Comparison of ENCODE assay signal across 8 cellular contexts in genomic region chr3:184727357-184728060, GRCh38.
DNase-seq lines count a peak whose midpoint lies in the region; ATAC-seq lines count a peak whose summit lies in the region.

No MANE protein-coding gene starts in this region.

- DNase-seq in AG20443 (ENCODE audit: low spot score) (peak; percentile 83), NCI-H226 (peak; percentile 58), medulla oblongata (ENCODE audit: extremely low spot score) (peak; percentile 89), substantia nigra (lab: John Stamatoyannopoulos, UW) (peak in 35 of 49 donors; percentile 7 to 70 (median 33))
- peak; percentile 20 to 40 for DNase-seq in activated CD4-positive, alpha-beta T cell treated with anti-CD3 and anti-CD28 coated beads for 4 hours
- peak; percentile 24 for DNase-seq in effector CD4-positive, alpha-beta T cell

- ATAC-seq in GM19351 (IDR thresholded peaks at IDR 0.05; ENCODE audit: unreplicated experiment) = peak; percentile 50
- ATAC-seq in HG02610 (IDR thresholded peaks at IDR 0.05; ENCODE audit: unreplicated experiment) = no peak

- no peak overlapping the region for H3K27ac ChIP-seq in substantia nigra (ENCODE audit: low read depth, low read length, poor library complexity, severe bottlenecking)

Comparison
In these comparisons a context has a peak if more than half of its experiments do, and no peak if none do; other contexts are left out.
1. DNase-seq: peak in every context shown above with its lines; median percentile 89 in medulla oblongata; 83 in AG20443; 58 in NCI-H226; 33 in substantia nigra; 30 in activated CD4-positive, alpha-beta T cell treated with anti-CD3 and anti-CD28 coated beads for 4 hours; 24 in effector CD4-positive, alpha-beta T cell.